ENCODE assay signal across 8 cellular contexts in the genomic region with DNA sequence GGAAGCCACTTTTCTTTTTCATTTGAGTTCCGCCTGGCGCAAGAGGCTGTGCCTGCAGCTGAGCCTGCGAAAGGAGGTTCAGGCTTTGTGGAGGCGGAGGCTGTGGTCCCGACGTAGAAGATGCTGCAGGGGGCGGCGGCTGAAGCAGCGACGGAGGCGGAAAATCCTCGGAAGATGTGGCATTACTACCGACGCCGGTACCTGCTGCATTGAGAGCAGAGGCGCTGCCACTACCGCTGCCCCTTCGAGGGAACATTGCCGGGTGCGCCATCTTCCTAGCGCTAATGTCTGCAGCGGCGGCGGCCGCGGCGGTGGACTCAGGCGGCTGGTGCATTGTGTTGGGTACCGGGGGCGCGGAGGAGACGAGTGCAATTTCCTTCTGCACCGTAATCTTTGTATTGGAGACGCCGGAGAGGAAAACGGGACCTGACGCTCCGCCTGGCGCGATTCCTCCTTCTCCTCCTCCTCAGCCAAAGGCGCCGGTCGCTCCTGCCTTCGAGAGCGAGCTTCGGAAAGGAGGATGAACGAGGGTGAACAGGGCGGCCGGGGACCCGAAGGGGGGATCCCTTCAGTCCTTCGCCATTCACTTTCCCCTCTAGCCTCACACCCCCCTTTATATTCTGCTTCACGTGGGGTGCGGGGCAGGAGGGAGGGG. TPM values are rescaled to one million over a fixed set of nuclear protein-coding genes. Genes with fewer than 3 reads are reported as not detected.
DNase-seq lines count a peak whose midpoint lies in the region; ATAC-seq, FAIRE-seq and TF ChIP-seq lines count a peak whose summit lies in the region.

TSC22D1 (minus strand) TSS at position 590 of the 655 bp plus-strand sequence; CDS start at position 334, 256 bp downstream.

- TF ChIP-seq CTCF in AG04450 (IDR thresholded peaks at IDR 0.05; ENCODE audit: low read depth, low read length): no peak
- no peak for TF ChIP-seq CTCF in neural progenitor cell (IDR thresholded peaks at IDR 0.05)
- TF ChIP-seq CTCF in stomach (IDR thresholded peaks at IDR 0.05): no peak

- peaks cover 69% of the 10 kb centered on the region for H3K79me2 ChIP-seq in neural progenitor cell (ENCODE audit: low read depth)

- H3K9ac ChIP-seq in neural progenitor cell: peak within 1 kb of the TSS; percentile 84

- peaks cover 6% of the 10 kb centered on the region for H3K36me3 Mint-ChIP-seq in activated naive CD4-positive, alpha-beta T cell treated with anti-CD3 and anti-CD28 coated beads, Interleukin-2, amount 10 ng/mL, durations not matched to agents 7 days and 5 days
- peaks cover 16% of the 10 kb centered on the region for H3K36me3 Mint-ChIP-seq in neural progenitor cell

- H3K27me3 ChIP-seq in AG04450 (ENCODE audit: control insufficient read depth, insufficient read depth, low read length): no peaks in the 10 kb centered on the region
- H3K27me3 ChIP-seq in neural progenitor cell: no peaks in the 10 kb centered on the region
- no peaks in the 10 kb centered on the region for H3K27me3 ChIP-seq in stomach

- ATAC-seq in GM21825 (IDR thresholded peaks at IDR 0.05; ENCODE audit: unreplicated experiment) (peak; percentile 9), GM18867 (IDR thresholded peaks at IDR 0.05; ENCODE audit: unreplicated experiment) (no peak)

- 0 to 1% (median 0%) methylated on average over 47 to 53 of the region's 53 CpGs for WGBS in stomach, 5 donors

- CTCF ChIA-PET in AG04450 (lab: Charles Lee): interaction anchor here (1.2 to 1.3 kb wide), 2 partner anchors 394 to 398 kb away, joined by 3 to 4 read pairs; no protein-coding TSS in a partner anchor
- CTCF ChIA-PET in activated naive CD4-positive, alpha-beta T cell treated with anti-CD3 and anti-CD28 coated beads, Interleukin-2, amount 10 ng/mL, durations not matched to agents 7 days and 5 days (lab: Charles Lee): interaction anchor here (1.2 kb wide), 1 partner anchor 93 kb away, joined by 3 read pairs; no protein-coding TSS in a partner anchor

- peak within 1 kb of the TSS; percentile 94 for H3K27ac Mint-ChIP-seq in activated naive CD4-positive, alpha-beta T cell treated with anti-CD3 and anti-CD28 coated beads, Interleukin-2, amount 10 ng/mL, durations not matched to agents 7 days and 5 days
- H3K27ac Mint-ChIP-seq in neural progenitor cell: peak within 1 kb of the TSS; percentile 98

- H3K4me1 Mint-ChIP-seq in activated naive CD4-positive, alpha-beta T cell treated with anti-CD3 and anti-CD28 coated beads, Interleukin-2, amount 10 ng/mL, durations not matched to agents 7 days and 5 days: peaks cover 40% of the 10 kb centered on the region
- peaks cover 58% of the 10 kb centered on the region for H3K4me1 Mint-ChIP-seq in neural progenitor cell

- DNase-seq in AG04450 (ENCODE audit: low read depth, low spot score): no peak
- peak; percentile 46 for DNase-seq in RPMI7951 (ENCODE audit: low read depth)
- peak; percentile 74 for DNase-seq in activated naive CD4-positive, alpha-beta T cell treated with anti-CD3 and anti-CD28 coated beads, Interleukin-2, amount 10 ng/mL, durations not matched to agents 7 days and 5 days
- DNase-seq in frontal cortex (ENCODE audit: low spot score in 2 of 2): peak; percentile 12 to 36
- peak; percentile 66 for DNase-seq in neural progenitor cell (ENCODE audit: low spot score)
- DNase-seq in stomach: peak; percentile 51

- no peaks in the 10 kb centered on the region for H3K36me3 ChIP-seq in neural progenitor cell
- no peaks in the 10 kb centered on the region for H3K36me3 ChIP-seq in stomach

- H3K4me1 ChIP-seq in neural progenitor cell (peaks cover 62% of the 10 kb centered on the region), stomach (peaks cover 27 to 57% (median 44%) of the 10 kb centered on the region in 4 donors)

- H4K20me1 ChIP-seq in neural progenitor cell (ENCODE audit: low read depth): peaks cover 52% of the 10 kb centered on the region

- H3K4me3 ChIP-seq in AG04450 (ENCODE audit: low read depth, low read length): peak within 1 kb of the TSS; percentile 83
- H3K4me3 ChIP-seq in neural progenitor cell: peak within 1 kb of the TSS; percentile 94
- H3K4me3 ChIP-seq in stomach: peak within 1 kb of the TSS; percentile 87 to 95 (median 94)

- no peak for TF ChIP-seq POLR2A in stomach (IDR thresholded peaks at IDR 0.05)

- H3K4me2 ChIP-seq in neural progenitor cell: peak within 1 kb of the TSS; percentile 96

- POLR2A ChIA-PET in AG04450 (lab: Yijun Ruan, JAX): interaction anchor here (1.0 to 1.1 kb wide), 2 partner anchors 10 to 151 kb away, joined by 4 to 5 read pairs; no protein-coding TSS in a partner anchor

- no peak for FAIRE-seq in frontal cortex (lab: Jason Lieb, UNC)

- H3K9me3 ChIP-seq in AG04450 (ENCODE audit: control insufficient read depth, insufficient read depth, low read length): no peaks in the 10 kb centered on the region; the same call in 1 of the 2 replicates
- no peaks in the 10 kb centered on the region for H3K9me3 ChIP-seq in neural progenitor cell (ENCODE audit: low read depth)
- no peaks in the 10 kb centered on the region for H3K9me3 ChIP-seq in stomach

- H3F3A ChIP-seq in neural progenitor cell (ENCODE audit: low read depth): peaks cover 46% of the 10 kb centered on the region

- intact Hi-C loops in stomach (cut with DNase I; ENCODE audit: low total_unique reads): no loop called here

- H3K27ac ChIP-seq in AG04450 (ENCODE audit: low read depth, low read length) (peak within 1 kb of the TSS; percentile 100), neural progenitor cell (peak within 1 kb of the TSS; percentile 96), stomach (peak within 1 kb of the TSS; percentile 96 to 99 (median 98))

- no peaks in the 10 kb centered on the region for H3K9me3 Mint-ChIP-seq in activated naive CD4-positive, alpha-beta T cell treated with anti-CD3 and anti-CD28 coated beads, Interleukin-2, amount 10 ng/mL, durations not matched to agents 7 days and 5 days
- H3K9me3 Mint-ChIP-seq in neural progenitor cell: no peaks in the 10 kb centered on the region

- peak within 1 kb of the TSS; percentile 78 for H2AFZ ChIP-seq in neural progenitor cell (replicated peaks)

- peak within 1 kb of the TSS; percentile 95 for H3K4me3 Mint-ChIP-seq in activated naive CD4-positive, alpha-beta T cell treated with anti-CD3 and anti-CD28 coated beads, Interleukin-2, amount 10 ng/mL, durations not matched to agents 7 days and 5 days
- peak within 1 kb of the TSS; percentile 91 for H3K4me3 Mint-ChIP-seq in neural progenitor cell

- H3K27me3 Mint-ChIP-seq in activated naive CD4-positive, alpha-beta T cell treated with anti-CD3 and anti-CD28 coated beads, Interleukin-2, amount 10 ng/mL, durations not matched to agents 7 days and 5 days: peaks cover 21% of the 10 kb centered on the region
- no peaks in the 10 kb centered on the region for H3K27me3 Mint-ChIP-seq in neural progenitor cell (ENCODE audit: insufficient read depth, low read depth)

- no peak for TF ChIP-seq EP300 in stomach (IDR thresholded peaks at IDR 0.05)

RNA-seq across cellular contexts. Expression of gene TSC22D1, which starts in this region (rescaled TPM):
- 67.0 and 77.3 TPM in 2 replicates for polyA plus RNA-seq in AG04450 (2011; rRNA removed)
- 85.7 and 92.9 TPM in 2 replicates for polyA minus RNA-seq in AG04450 (2011; rRNA and poly(A)+ RNA removed)
- total RNA-seq in RPMI7951 (2014; rRNA removed; shearing (Covaris generic)): 188 and 227 TPM in 2 replicates
- total RNA-seq in frontal cortex: 300 TPM
- total RNA-seq in neural progenitor cell (ENCODE audit: low replicate concordance): 179 and 181 TPM in 2 replicates
- 100 to 1,000 TPM in 3 of 5 donors, 10 to 100 TPM in 2; 26.1 to 195 (median 127) TPM for total RNA-seq in stomach
- polyA plus RNA-seq in stomach: 100 to 1,000 TPM in 2 of 3 donors, 10 to 100 TPM in 1; 83.9 to 115 (median 107) TPM
